ENCODE assay signal across 1 cellular context in the genomic region with DNA sequence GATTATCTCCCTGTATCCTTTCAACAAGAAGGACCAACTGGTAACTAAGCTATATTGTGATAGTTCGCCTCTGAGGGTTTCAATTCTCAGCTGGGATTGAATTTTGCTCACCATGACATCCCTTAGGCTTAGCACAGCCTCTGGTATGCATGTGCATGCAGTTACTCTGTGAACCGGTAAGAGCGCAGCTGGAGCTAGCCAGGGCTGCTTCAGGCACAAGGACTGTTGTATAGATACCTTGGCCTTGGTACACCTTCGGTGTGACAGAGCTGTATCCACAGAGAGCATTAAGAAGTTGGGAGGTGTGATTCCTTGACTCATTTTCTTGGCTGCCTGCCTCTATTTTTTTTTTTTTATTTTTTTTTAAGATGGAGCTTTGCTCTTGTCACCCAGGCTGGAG.
TF ChIP-seq lines count a peak whose summit lies in the region.

No MANE protein-coding gene starts in this region.

TF ChIP-seq in IMR-90, 13 proteins besides CTCF, POLR2A, EP300 and RAD21:
- no peak for TF ChIP-seq CHD1 (IDR thresholded peaks at IDR 0.05; ENCODE audit: low read depth, low read length)
- no peak for TF ChIP-seq RFX5 (IDR thresholded peaks at IDR 0.05; ENCODE audit: low read depth, low read length)
- TF ChIP-seq BHLHE40 (IDR thresholded peaks at IDR 0.05; ENCODE audit: low read depth, low read length), result no peak
- TF ChIP-seq, protein P1, sequence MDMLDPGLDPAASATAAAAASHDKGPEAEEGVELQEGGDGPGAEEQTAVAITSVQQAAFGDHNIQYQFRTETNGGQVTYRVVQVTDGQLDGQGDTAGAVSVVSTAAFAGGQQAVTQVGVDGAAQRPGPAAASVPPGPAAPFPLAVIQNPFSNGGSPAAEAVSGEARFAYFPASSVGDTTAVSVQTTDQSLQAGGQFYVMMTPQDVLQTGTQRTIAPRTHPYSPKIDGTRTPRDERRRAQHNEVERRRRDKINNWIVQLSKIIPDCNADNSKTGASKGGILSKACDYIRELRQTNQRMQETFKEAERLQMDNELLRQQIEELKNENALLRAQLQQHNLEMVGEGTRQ (IDR thresholded peaks at IDR 0.05; ENCODE audit: low read depth, low read length), result no peak
- TF ChIP-seq FOS (IDR thresholded peaks at IDR 0.05; ENCODE audit: low read depth, low read length), result no peak
- TF ChIP-seq SMC3 (IDR thresholded peaks at IDR 0.05; ENCODE audit: low read depth, low read length), result no peak
- TF ChIP-seq MAFK (IDR thresholded peaks at IDR 0.05; ENCODE audit: low read depth, low read length), result no peak
- no peak for TF ChIP-seq NFE2L2 (IDR thresholded peaks at IDR 0.05; ENCODE audit: low read depth, low read length)
